In genomic region chr3:30341079-30341478, GRCh38 we compare ENCODE assay signal across 20 cellular contexts.
"Had no signal": no experiment of that assay in that cellular context is flagged by ENCODE, and none has a peak within 500 bp of the region (broad histone marks: within the 10 kb centered on the region; RNA-seq: fewer than 3 reads in every experiment).

No MANE protein-coding gene starts in this region.

- H3K9me3 ChIP-seq: colonic mucosa, heart left ventricle, psoas muscle, right atrium auricular region, thoracic aorta, upper lobe of left lung had no signal

- H3K4me1 ChIP-seq: colonic mucosa had no signal

- ATAC-seq: effector memory CD8-positive, alpha-beta T cell; heart left ventricle; left colon; psoas muscle had no signal

- DNase-seq: activated CD4-positive, alpha-beta T cell treated with anti-CD3 and anti-CD28 coated beads, Interleukin-2, amount 50 U/mL, for 1 hour; activated CD4-positive, CD25-positive, alpha-beta regulatory T cell treated with anti-CD3 and anti-CD28 coated beads, Interleukin-2, amount 50 U/mL, for 72 hours; activated T-cell treated with anti-CD3 and anti-CD28 coated beads, Interleukin-2, amount 50 U/mL, for 1 hour; aorta; colonic mucosa; dorsolateral prefrontal cortex; effector memory CD8-positive, alpha-beta T cell; heart left ventricle; islet precursor cell; left colon; naive B cell; psoas muscle; spleen; stimulated activated CD4-positive, alpha-beta T cell treated with anti-CD3 and anti-CD28 coated beads, Interleukin-4, amount 100 ng/mL, for 1 hour; stimulated activated naive CD4-positive, alpha-beta T cell treated with Interleukin-2 at 50 U/mL for 16 hours; upper lobe of left lung; WERI-Rb-1 had no signal

- H3K4me3 ChIP-seq: colonic mucosa, dorsolateral prefrontal cortex, heart left ventricle, psoas muscle, right atrium auricular region, spleen, thoracic aorta, upper lobe of left lung had no signal

- H3K27me3 ChIP-seq: colonic mucosa, dorsolateral prefrontal cortex, heart left ventricle, right atrium auricular region, spleen, upper lobe of left lung had no signal

- H3K36me3 ChIP-seq: colonic mucosa, heart left ventricle, right atrium auricular region, spleen, thoracic aorta, upper lobe of left lung, WERI-Rb-1 had no signal

- FAIRE-seq: bronchial epithelial cell had no signal

- H3K27ac ChIP-seq: colonic mucosa, dorsolateral prefrontal cortex, psoas muscle, spleen, WERI-Rb-1 had no signal
